Comparison of ENCODE assay signal across 8 cellular contexts in genomic region chr13:95624020-95624419, GRCh38. TPM values are rescaled to one million over a fixed set of nuclear protein-coding genes. Genes with fewer than 3 reads are reported as not detected.
DNase-seq lines count a peak whose midpoint lies in the region; TF ChIP-seq lines count a peak whose summit lies in the region.

No MANE protein-coding gene starts in this region.

- H3K9ac ChIP-seq in H9 (ENCODE audit: extremely low read depth, insufficient read length, low read length) = no peak overlapping the region

- no peak overlapping the region for H4K5ac ChIP-seq in H9 (ENCODE audit: insufficient read length, low read depth, low read length)

- H3K56ac ChIP-seq in H9 (ENCODE audit: insufficient read length, low read depth, low read length) = no peak overlapping the region

- no peak overlapping the region for H2BK5ac ChIP-seq in H9 (ENCODE audit: insufficient read length, low read length)

- no peak overlapping the region for H3K27ac ChIP-seq in H9 (ENCODE audit: insufficient read length, low read depth, low read length)

- no peak overlapping the region for H4K91ac ChIP-seq in H9 (ENCODE audit: insufficient read length, low read depth, low read length)

- no peak overlapping the region for H3K4me3 Mint-ChIP-seq in activated naive CD4-positive, alpha-beta T cell treated with anti-CD3 and anti-CD28 coated beads for 36 hours
- no peak overlapping the region for H3K4me3 Mint-ChIP-seq in H9
- no peak overlapping the region for H3K4me3 Mint-ChIP-seq in brain
- H3K4me3 Mint-ChIP-seq in type B pancreatic cell = no peak overlapping the region

- no peak overlapping the region for H2BK12ac ChIP-seq in H9 (ENCODE audit: insufficient read length, low read depth, low read length)

- no peaks in the 10 kb centered on the region for H3K9me3 ChIP-seq in H9 (ENCODE audit: control insufficient read depth, low read depth, low read length)

- no peaks in the 10 kb centered on the region for H3K36me3 Mint-ChIP-seq in activated naive CD4-positive, alpha-beta T cell treated with anti-CD3 and anti-CD28 coated beads for 36 hours (ENCODE audit: low read depth)
- H3K36me3 Mint-ChIP-seq in H9 (ENCODE audit: insufficient read depth in 1 of 3, low read depth in 3 of 3) = peaks cover 53 to 76% (median 74%) of the 10 kb centered on the region in 3 experiments
- peaks cover 93% of the 10 kb centered on the region for H3K36me3 Mint-ChIP-seq in brain
- peaks cover 42% of the 10 kb centered on the region for H3K36me3 Mint-ChIP-seq in type B pancreatic cell

- H3T11ph ChIP-seq in H9 (ENCODE audit: low read length) = no peak overlapping the region

- DNase-seq in activated naive CD4-positive, alpha-beta T cell treated with anti-CD3 and anti-CD28 coated beads for 36 hours = peak; percentile 39
- no peak for DNase-seq in activated naive CD4-positive, alpha-beta T cell treated with anti-CD3 and anti-CD28 coated beads, Interleukin-2, amount 50 U/mL, for 16 hours
- peak; percentile 36 for DNase-seq in H9
- peak; percentile 1 for DNase-seq in NCI-H2227 treated with DMSO at 0.1 percent for 48 hours (lab: John Stamatoyannopoulos, UW)
- no peak for DNase-seq in kidney epithelial cell (ENCODE audit: low read depth)
- no peak for DNase-seq in type B pancreatic cell (ENCODE audit: extremely low spot score, unreplicated experiment)
- DNase-seq in mesenteric fat pad (ENCODE audit: low spot score) = no peak

- H3K23me2 ChIP-seq in H9 (ENCODE audit: insufficient read length, low read depth, low read length, poor library complexity, severe bottlenecking) = no peaks in the 10 kb centered on the region

- H4K8ac ChIP-seq in H9 (replicated peaks; ENCODE audit: insufficient read length, low read depth, low read length) = no peak overlapping the region

- no peaks in the 10 kb centered on the region for H4K20me1 ChIP-seq in H9 (ENCODE audit: control insufficient read depth, insufficient read depth, insufficient read length)

- TF ChIP-seq CTCF in H9 (conservative IDR thresholded peaks at IDR 0.05) (peak; percentile 83), brain (conservative IDR thresholded peaks at IDR 0.05) (peak; percentile 74 to 86), kidney epithelial cell (IDR thresholded peaks at IDR 0.05; ENCODE audit: insufficient read depth, low read length, poor library complexity, severe bottlenecking) (peak; percentile 60), type B pancreatic cell (conservative IDR thresholded peaks at IDR 0.05) (peak; percentile 84)

- H3K36me3 ChIP-seq in kidney epithelial cell (ENCODE audit: control insufficient read depth, insufficient read depth, low read length) = peaks cover 2% of the 10 kb centered on the region

- H3K4me3 ChIP-seq in kidney epithelial cell (ENCODE audit: low read depth, low read length) = no peak overlapping the region

- no peak overlapping the region for H2BK120ac ChIP-seq in H9 (ENCODE audit: low read depth, low read length, poor library complexity, severe bottlenecking)

- no peak overlapping the region for H3K14ac ChIP-seq in H9 (ENCODE audit: insufficient read depth, low read length)

- no peaks in the 10 kb centered on the region for H3K9me3 Mint-ChIP-seq in activated naive CD4-positive, alpha-beta T cell treated with anti-CD3 and anti-CD28 coated beads for 36 hours
- H3K9me3 Mint-ChIP-seq in H9 = no peaks in the 10 kb centered on the region
- peaks cover 0 to 20% (median 6%) of the 10 kb centered on the region in 5 experiments for H3K9me3 Mint-ChIP-seq in brain
- H3K9me3 Mint-ChIP-seq in type B pancreatic cell = no peaks in the 10 kb centered on the region

- no peaks in the 10 kb centered on the region for H3K4me1 Mint-ChIP-seq in activated naive CD4-positive, alpha-beta T cell treated with anti-CD3 and anti-CD28 coated beads for 36 hours (ENCODE audit: low read depth)
- H3K4me1 Mint-ChIP-seq in H9 (peaks cover 6% of the 10 kb centered on the region in 2 experiments), brain (no peaks in the 10 kb centered on the region), type B pancreatic cell (ENCODE audit: unreplicated experiment) (no peaks in the 10 kb centered on the region)

- H3K27me3 ChIP-seq in H9 (ENCODE audit: insufficient read depth, low read length) (no peaks in the 10 kb centered on the region), kidney epithelial cell (ENCODE audit: control insufficient read depth, insufficient read depth, low read length) (no peaks in the 10 kb centered on the region)

- no peak overlapping the region for H2AK5ac ChIP-seq in H9 (ENCODE audit: insufficient read length, low read length)

- H3K79me2 ChIP-seq in H9 (ENCODE audit: insufficient read depth, low read length) = no peaks in the 10 kb centered on the region

- H2AFZ ChIP-seq in H9 (ENCODE audit: low read length) = no peak overlapping the region

- H2BK15ac ChIP-seq in H9 (ENCODE audit: low read depth, low read length) = no peak overlapping the region

- peaks cover 14% of the 10 kb centered on the region for H3K27me3 Mint-ChIP-seq in activated naive CD4-positive, alpha-beta T cell treated with anti-CD3 and anti-CD28 coated beads for 36 hours (ENCODE audit: low read depth)
- no peaks in the 10 kb centered on the region for H3K27me3 Mint-ChIP-seq in H9 (ENCODE audit: low read depth)
- no peaks in the 10 kb centered on the region for H3K27me3 Mint-ChIP-seq in brain
- no peaks in the 10 kb centered on the region for H3K27me3 Mint-ChIP-seq in type B pancreatic cell

- no peak overlapping the region for H3K4me2 ChIP-seq in H9 (ENCODE audit: insufficient read depth, insufficient read length, low read length)

- H3K4ac ChIP-seq in H9 (ENCODE audit: low read depth, low read length) = no peak overlapping the region

- no peak overlapping the region for H3K23ac ChIP-seq in H9 (ENCODE audit: insufficient read length, low read depth, low read length)

- intact Hi-C loops in activated naive CD4-positive, alpha-beta T cell treated with anti-CD3 and anti-CD28 coated beads for 36 hours (cut with micrococcal nuclease) = loop anchor here (1.0 to 5.0 kb wide), 5 partner anchors 37 to 603 kb away; no protein-coding TSS in a partner anchor

- CTCF ChIA-PET in activated naive CD4-positive, alpha-beta T cell treated with anti-CD3 and anti-CD28 coated beads for 36 hours (lab: Charles Lee) = interaction anchor here (0.7 to 8.4 kb wide), 19 partner anchors 8 to 434 kb away, joined by 3 to 144 read pairs (median 4); no protein-coding TSS in a partner anchor

- H3K79me1 ChIP-seq in H9 (ENCODE audit: insufficient read depth, low read depth, low read length, poor library complexity, severe bottlenecking) = no peaks in the 10 kb centered on the region

- no peak overlapping the region for H3K18ac ChIP-seq in H9 (ENCODE audit: insufficient read length, low read depth, low read length)

- H3K27ac Mint-ChIP-seq in activated naive CD4-positive, alpha-beta T cell treated with anti-CD3 and anti-CD28 coated beads for 36 hours = no peak overlapping the region
- H3K27ac Mint-ChIP-seq in H9 (peak overlapping the region in 2 of 3 experiments; percentile 64 to 90; a peak in 2 of 7 replicates), brain (peak overlapping the region in 1 of 5 experiments; percentile 51), type B pancreatic cell (no peak overlapping the region)

- H3K4me1 ChIP-seq in H9 (ENCODE audit: insufficient read depth, low read length) = no peaks in the 10 kb centered on the region

- no peak overlapping the region for H2BK20ac ChIP-seq in H9 (ENCODE audit: low read depth, low read length, poor library complexity, severe bottlenecking)

- no CpG with 5 or more reads among the region's 5 CpGs for WGBS in H9 (ENCODE audit: extremely low coverage, insufficient read length, low lambda C conversion rate)

RNA-seq across cellular contexts. Expression of gene DZIP1, which starts 20.5 kb away (rescaled TPM):
- under 1 TPM; 0.15 to 0.41 TPM for total RNA-seq in activated naive CD4-positive, alpha-beta T cell treated with anti-CD3 and anti-CD28 coated beads for 36 hours
- total RNA-seq in H9 (2021) (31.5 and 33.6 TPM in 2 replicates), kidney epithelial cell (25.3 and 29.0 TPM in 2 replicates), type B pancreatic cell (ENCODE audit: low replicate concordance) (5.9 and 51.3 TPM in 2 replicates), mesenteric fat pad (7.8 TPM)
- 8.0 TPM for polyA plus RNA-seq in brain (ENCODE audit: insufficient read depth, low read depth, low replicate concordance)

RNA-seq across cellular contexts. Expression of gene DNAJC3, which starts 52.9 kb away (rescaled TPM):
- total RNA-seq in activated naive CD4-positive, alpha-beta T cell treated with anti-CD3 and anti-CD28 coated beads for 36 hours = 10 to 100 TPM; 13.8 to 14.0 TPM
- total RNA-seq in H9 (2021) (21.2 and 21.5 TPM in 2 replicates), kidney epithelial cell (45.5 and 49.7 TPM in 2 replicates), type B pancreatic cell (ENCODE audit: low replicate concordance) (26.4 and 29.0 TPM in 2 replicates), mesenteric fat pad (55.1 TPM)
- 3.4 TPM for polyA plus RNA-seq in brain (ENCODE audit: insufficient read depth, low read depth, low replicate concordance)

Comparison
In these comparisons a context has a peak if more than half of its experiments do, and no peak if none do; other contexts are left out.
1. DNase-seq: peak in activated naive CD4-positive, alpha-beta T cell treated with anti-CD3 and anti-CD28 coated beads for 36 hours (single experiment), H9 (single experiment) and NCI-H2227 treated with DMSO at 0.1 percent for 48 hours (single experiment); none in activated naive CD4-positive, alpha-beta T cell treated with anti-CD3 and anti-CD28 coated beads, Interleukin-2, amount 50 U/mL, for 16 hours (single experiment), kidney epithelial cell (single experiment), type B pancreatic cell (single experiment) and mesenteric fat pad (single experiment).
2. H3K27ac Mint-ChIP-seq: peak in H9 (2 of 3); none in activated naive CD4-positive, alpha-beta T cell treated with anti-CD3 and anti-CD28 coated beads for 36 hours (single experiment) and type B pancreatic cell (single experiment).
3. Peak in every context shown above with its lines, with median percentiles within 50 percentile points of each other: CTCF ChIP-seq.